23 cellular contexts compared by ENCODE assay signal in the genomic region with DNA sequence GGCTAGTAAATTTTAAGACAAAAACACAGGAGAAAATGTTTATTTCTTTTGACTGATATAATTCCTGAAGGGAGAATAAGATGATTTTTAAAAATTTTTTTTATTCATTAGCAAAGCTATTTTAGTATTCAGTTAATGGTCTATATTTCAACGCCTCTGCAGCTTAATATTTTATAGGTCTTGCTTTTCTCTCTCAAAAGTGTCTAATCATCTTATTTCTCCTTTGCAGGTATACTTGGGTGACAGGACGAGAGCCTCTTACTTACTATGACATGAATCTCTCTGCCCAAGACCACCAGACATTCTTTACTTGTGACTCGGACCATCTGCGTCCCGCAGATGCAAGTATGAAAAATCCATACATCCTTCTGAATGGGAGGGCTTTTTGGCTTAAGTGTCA.
"Had no signal": no experiment of that assay in that cellular context is flagged by ENCODE, and none has a peak within 500 bp of the region (broad histone marks: within the 10 kb centered on the region; RNA-seq: fewer than 3 reads in every experiment).

No MANE protein-coding gene starts in this region.

- H3K27ac Mint-ChIP-seq: activated CD8-positive, alpha-beta T cell treated with anti-CD3 and anti-CD28 coated beads, Interleukin-2, amount 10 ng/mL, durations not matched to agents 7 days and 5 days; activated naive CD8-positive, alpha-beta T cell treated with anti-CD3 and anti-CD28 coated beads, Interleukin-2, amount 10 ng/mL, durations not matched to agents 7 days and 5 days; T-helper 17 cell; WTC11 had no signal

- H3K4me3 Mint-ChIP-seq: activated CD8-positive, alpha-beta T cell treated with anti-CD3 and anti-CD28 coated beads, Interleukin-2, amount 10 ng/mL, durations not matched to agents 7 days and 5 days; activated naive CD8-positive, alpha-beta T cell treated with anti-CD3 and anti-CD28 coated beads, Interleukin-2, amount 10 ng/mL, durations not matched to agents 7 days and 5 days; T-helper 17 cell; WTC11 had no signal

- DNase-seq: activated CD4-positive, alpha-beta T cell treated with anti-CD3 and anti-CD28 coated beads for 48 hours; activated CD4-positive, alpha-beta T cell treated with anti-CD3 and anti-CD28 coated beads, Interleukin-2, amount 50 U/mL, for 4 hours; activated CD4-positive, CD25-positive, alpha-beta regulatory T cell treated with anti-CD3 and anti-CD28 coated beads, Interleukin-2, amount 50 U/mL, for 72 hours; activated CD8-positive, alpha-beta memory T cell treated with anti-CD3 and anti-CD28 coated beads, Interleukin-2, amount 50 U/mL, for 48 hours; activated CD8-positive, alpha-beta T cell treated with anti-CD3 and anti-CD28 coated beads, Interleukin-2, amount 10 ng/mL, durations not matched to agents 7 days and 5 days; activated naive CD4-positive, alpha-beta T cell treated with anti-CD3 and anti-CD28 coated beads, Interleukin-2, amount 50 U/mL, for 16 hours; activated naive CD8-positive, alpha-beta T cell treated with anti-CD3 and anti-CD28 coated beads, Interleukin-2, amount 10 ng/mL, durations not matched to agents 7 days and 5 days; activated T-cell treated with anti-CD3 and anti-CD28 coated beads, Interleukin-2, amount 50 U/mL, for 1 hour; aorta; body of pancreas; MG63; MV-4-11; NCI-H1092 treated with DMSO at 0.1 percent for 48 hours; NCI-H1417 treated with DMSO at 0.1 percent for 48 hours; NCI-H187; NCI-H2081; NCI-H524; Peyer's patch; SHP77; T-helper 17 cell; T-helper 9 cell had no signal

- ATAC-seq: activated CD8-positive, alpha-beta T cell treated with anti-CD3 and anti-CD28 coated beads, Interleukin-2, amount 10 ng/mL, durations not matched to agents 7 days and 5 days; body of pancreas; T-helper 17 cell; WTC11 had no signal

- H3K27ac ChIP-seq: body of pancreas, Peyer's patch had no signal

- H3K9me3 ChIP-seq: body of pancreas, MG63, Peyer's patch, SJSA1 had no signal

- H3K27me3 ChIP-seq: body of pancreas, MG63, Peyer's patch, SJSA1 had no signal

- H3K4me1 ChIP-seq: body of pancreas, Peyer's patch had no signal

- H3K36me3 ChIP-seq: MG63, Peyer's patch had no signal

- H3K4me3 ChIP-seq: body of pancreas, MG63, Peyer's patch, SJSA1 had no signal

- H3K27me3 Mint-ChIP-seq: T-helper 17 cell had no signal

- H3K9me3 Mint-ChIP-seq: activated naive CD8-positive, alpha-beta T cell treated with anti-CD3 and anti-CD28 coated beads, Interleukin-2, amount 10 ng/mL, durations not matched to agents 7 days and 5 days; WTC11 had no signal

- H3K36me3 Mint-ChIP-seq: WTC11 had no signal
